8 cellular contexts compared by ENCODE assay signal in the genomic region with DNA sequence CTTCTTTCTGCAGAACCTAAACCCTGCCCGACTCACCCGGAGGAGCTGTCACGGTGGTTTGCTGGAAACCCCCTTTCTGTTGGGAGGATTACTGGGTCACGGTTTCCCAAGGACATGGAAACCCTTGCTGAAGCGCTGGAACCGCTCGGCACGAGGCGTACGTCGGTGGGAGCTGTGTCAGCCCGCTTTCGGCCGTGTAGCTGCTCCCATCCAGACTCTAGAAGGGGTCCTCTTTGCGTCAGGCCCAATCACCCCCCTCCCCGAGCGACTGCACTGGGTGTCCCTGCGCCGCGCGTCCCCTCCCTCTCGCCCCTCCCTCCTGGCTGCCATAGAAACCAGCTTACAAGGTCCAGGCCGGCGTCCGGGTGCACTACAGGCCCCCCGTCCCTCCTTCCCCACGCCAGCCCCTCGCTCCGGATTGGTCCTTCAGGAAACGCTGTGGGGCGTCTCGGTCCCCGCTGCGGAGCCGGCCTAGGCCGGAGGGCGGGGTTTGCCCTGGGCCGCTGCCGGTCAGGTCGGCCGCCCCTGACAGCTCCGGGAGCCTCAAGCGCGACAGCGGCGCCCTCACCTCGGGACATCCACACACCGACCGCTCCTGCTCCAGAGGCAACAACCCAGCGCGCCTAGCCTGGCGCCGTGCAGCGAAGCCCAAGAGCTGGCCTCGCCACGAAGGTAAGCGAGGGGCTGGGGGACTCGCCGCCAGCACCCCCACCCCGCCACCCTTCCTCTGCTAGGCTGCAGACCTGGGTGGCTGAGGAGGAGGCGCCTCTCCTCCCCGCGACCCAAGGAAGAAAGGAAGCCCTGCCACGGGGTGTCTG. TPM values are rescaled to one million over a fixed set of nuclear protein-coding genes. Genes with fewer than 3 reads are reported as not detected.
DNase-seq lines count a peak whose midpoint lies in the region; ATAC-seq and TF ChIP-seq lines count a peak whose summit lies in the region.

NIM1K (plus strand) TSS at position 486 of the 818 bp plus-strand sequence. CDS start 53,551 bp downstream, outside the sequence.

- peaks cover 4% of the 10 kb centered on the region; the same call in 1 of the 2 replicates for H3K27me3 ChIP-seq in ACC112 (ENCODE audit: insufficient read depth, low read length)
- peaks cover 39% of the 10 kb centered on the region for H3K27me3 ChIP-seq in NT2/D1 (ENCODE audit: insufficient read depth, insufficient read length)
- peaks cover 0 to 9% (median 2%) of the 10 kb centered on the region in 4 donors for H3K27me3 ChIP-seq in upper lobe of left lung

- peaks cover 3% of the 10 kb centered on the region; the same call in 1 of the 2 replicates for H3K36me3 ChIP-seq in ACC112 (ENCODE audit: insufficient read depth, low read length)
- H3K36me3 ChIP-seq in NT2/D1 (ENCODE audit: insufficient read depth, insufficient read length, low read length) = no peaks in the 10 kb centered on the region
- no peaks in the 10 kb centered on the region for H3K36me3 ChIP-seq in upper lobe of left lung

- H3K79me2 ChIP-seq in ACC112 (ENCODE audit: control insufficient read depth, insufficient read depth, low read length, unreplicated experiment) = no peaks in the 10 kb centered on the region

- peaks cover 25% of the 10 kb centered on the region for H3K4me1 Mint-ChIP-seq in activated naive CD4-positive, alpha-beta T cell treated with anti-CD3 and anti-CD28 coated beads, Interleukin-2, amount 10 ng/mL, durations not matched to agents 7 days and 5 days

- H3K27ac Mint-ChIP-seq in activated naive CD4-positive, alpha-beta T cell treated with anti-CD3 and anti-CD28 coated beads, Interleukin-2, amount 10 ng/mL, durations not matched to agents 7 days and 5 days = peak within 1 kb of the TSS; percentile 56

- no peaks in the 10 kb centered on the region for H3K9me3 Mint-ChIP-seq in activated naive CD4-positive, alpha-beta T cell treated with anti-CD3 and anti-CD28 coated beads, Interleukin-2, amount 10 ng/mL, durations not matched to agents 7 days and 5 days

- DNase-seq in NT2/D1 (ENCODE audit: low read depth, low spot score) = no peak
- peak; percentile 57 for DNase-seq in activated naive CD4-positive, alpha-beta T cell treated with anti-CD3 and anti-CD28 coated beads, Interleukin-2, amount 10 ng/mL, durations not matched to agents 7 days and 5 days
- peak; percentile 39 for DNase-seq in glomerular visceral epithelial cell (ENCODE audit: extremely low spot score)
- DNase-seq in nucleus accumbens (lab: John Stamatoyannopoulos, UW) = peak; percentile 38 to 96 (median 85)
- peak; percentile 71 to 90 for DNase-seq in upper lobe of left lung

- H2AFZ ChIP-seq in ACC112 (ENCODE audit: low read length, unreplicated experiment) = peak within 1 kb of the TSS; percentile 65

- H3K36me3 Mint-ChIP-seq in activated naive CD4-positive, alpha-beta T cell treated with anti-CD3 and anti-CD28 coated beads, Interleukin-2, amount 10 ng/mL, durations not matched to agents 7 days and 5 days = no peaks in the 10 kb centered on the region

- H3K9ac ChIP-seq in NT2/D1 (ENCODE audit: insufficient read length, low read depth) = peak within 1 kb of the TSS; percentile 42

- peak in 1 of 4 donors; percentile 65 for TF ChIP-seq POLR2A in upper lobe of left lung (IDR thresholded peaks at IDR 0.05)

- H3K4me1 ChIP-seq in ACC112 (ENCODE audit: control insufficient read depth, insufficient read depth, low read length, unreplicated experiment) (peaks cover 5% of the 10 kb centered on the region), NT2/D1 (ENCODE audit: insufficient read depth, insufficient read length) (peaks cover 3% of the 10 kb centered on the region), upper lobe of left lung (peaks cover 20 to 33% (median 25%) of the 10 kb centered on the region in 4 donors)

- H3K27ac ChIP-seq in ACC112 (ENCODE audit: low read depth, low read length) (peak within 1 kb of the TSS; percentile 83), upper lobe of left lung (peak within 1 kb of the TSS in 2 of 4 donors; percentile 19 to 56)

- TF ChIP-seq EP300 in upper lobe of left lung (IDR thresholded peaks at IDR 0.05) = no peak

- 1 to 2% methylated on average over 15 to 39 of the region's 64 CpGs for WGBS in upper lobe of left lung, 2 donors

- H3K9me3 ChIP-seq in NT2/D1 (ENCODE audit: insufficient read depth, low read length) (no peaks in the 10 kb centered on the region), upper lobe of left lung (no peaks in the 10 kb centered on the region)

- ATAC-seq in GM18867 (IDR thresholded peaks at IDR 0.05; ENCODE audit: unreplicated experiment) (peak; percentile 67), HG03064 (IDR thresholded peaks at IDR 0.05; ENCODE audit: low read depth, unreplicated experiment) (peak; percentile 77), upper lobe of left lung (ENCODE audit: low FRiP score in 2 of 2) (peak; percentile 82 to 85)

- H3K27me3 Mint-ChIP-seq in activated naive CD4-positive, alpha-beta T cell treated with anti-CD3 and anti-CD28 coated beads, Interleukin-2, amount 10 ng/mL, durations not matched to agents 7 days and 5 days = peaks cover 37% of the 10 kb centered on the region

- no peak for TF ChIP-seq CTCF in upper lobe of left lung (IDR thresholded peaks at IDR 0.05)

- H3K4me3 Mint-ChIP-seq in activated naive CD4-positive, alpha-beta T cell treated with anti-CD3 and anti-CD28 coated beads, Interleukin-2, amount 10 ng/mL, durations not matched to agents 7 days and 5 days = peak within 1 kb of the TSS; percentile 77

- CTCF ChIA-PET in activated naive CD4-positive, alpha-beta T cell treated with anti-CD3 and anti-CD28 coated beads, Interleukin-2, amount 10 ng/mL, durations not matched to agents 7 days and 5 days (lab: Charles Lee) = interaction anchor here (0.9 to 2.4 kb wide), 2 partner anchors 86 to 114 kb away, joined by 4 to 10 read pairs; no protein-coding TSS in a partner anchor

- peak within 1 kb of the TSS; percentile 83 for H3K4me3 ChIP-seq in ACC112 (ENCODE audit: low read depth, low read length)
- H3K4me3 ChIP-seq in NT2/D1 (ENCODE audit: insufficient read length, low read depth) = peak within 1 kb of the TSS; percentile 54
- H3K4me3 ChIP-seq in upper lobe of left lung = peak within 1 kb of the TSS; percentile 44 to 60 (median 54)

RNA-seq across cellular contexts. Expression of gene NIM1K, which starts in this region (rescaled TPM):
- 10 to 100 TPM in 1 of 6 donors, 1 to 10 TPM in 5; 1.8 to 29.3 (median 4.6) TPM for total RNA-seq in upper lobe of left lung
